10 cellular contexts compared by ENCODE assay signal in the genomic region with DNA sequence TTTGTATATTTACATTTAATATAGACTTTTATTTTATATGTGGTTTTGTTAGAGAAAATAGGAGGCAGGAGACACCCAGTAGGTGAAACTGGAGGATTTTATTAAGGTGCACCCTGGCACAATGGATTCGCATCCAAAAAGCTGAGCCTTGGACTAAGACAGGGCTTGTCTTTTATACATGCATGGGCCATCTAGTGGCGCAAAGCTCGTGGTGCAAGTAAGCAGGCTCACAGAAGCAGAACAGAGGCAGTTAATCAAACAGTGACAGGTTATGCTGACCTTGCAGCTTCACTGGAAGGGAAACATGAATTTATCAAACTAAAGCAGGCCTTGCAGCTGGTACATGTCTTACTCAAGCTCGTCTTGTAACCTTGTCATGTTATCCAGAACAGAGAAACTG. TPM values are rescaled to one million over a fixed set of nuclear protein-coding genes. Genes with fewer than 3 reads are reported as not detected.
DNase-seq lines count a peak whose midpoint lies in the region; ATAC-seq, FAIRE-seq and TF ChIP-seq lines count a peak whose summit lies in the region.
"Had no signal": no experiment of that assay in that cellular context is flagged by ENCODE, and none has a peak within 500 bp of the region (broad histone marks: within the 10 kb centered on the region; RNA-seq: fewer than 3 reads in every experiment).

No MANE protein-coding gene starts in this region.

- no peak for FAIRE-seq in small intestine (lab: Jason Lieb, UNC)

- 70 to 74% (median 71%) methylated on average over 4 of the region's 4 CpGs for WGBS in small intestine, 3 donors

- H3K4me1 ChIP-seq in small intestine (ENCODE audit: control insufficient read depth in 2 of 2, insufficient read depth in 1 of 2, low read depth in 1 of 2, low read length in 1 of 2): no peaks in the 10 kb centered on the region
- H3K4me1 ChIP-seq: HAP-1 had no signal

- TF ChIP-seq CTCF in GM12873 (IDR thresholded peaks at IDR 0.05; ENCODE audit: insufficient read depth, low read depth, low read length, missing control alignments): peak; percentile 68

- H3K27me3 ChIP-seq in small intestine (ENCODE audit: control insufficient read depth in 2 of 2, insufficient read depth in 2 of 2, low read length in 2 of 2): no peaks in the 10 kb centered on the region

- peaks cover 1% of the 10 kb centered on the region for H3K9me3 ChIP-seq in small intestine (ENCODE audit: control insufficient read depth, low read depth)
- H3K9me3 ChIP-seq: HAP-1 had no signal

- no peaks in the 10 kb centered on the region for H3K27me3 Mint-ChIP-seq in effector memory CD8-positive, alpha-beta T cell
- H3K27me3 Mint-ChIP-seq: central memory CD8-positive, alpha-beta T cell had no signal

- in situ Hi-C loops in ACHN (cut with HindIII; ENCODE audit: low pct_ligation_motif_present, low pct_unique_long_range_greater_than_20kb, low sequenced_read_pairs): no loop called here

- no peak overlapping the region for H3K4me3 Mint-ChIP-seq in effector memory CD8-positive, alpha-beta T cell
- H3K4me3 Mint-ChIP-seq: central memory CD8-positive, alpha-beta T cell had no signal

- H3K36me3 ChIP-seq in small intestine (ENCODE audit: control insufficient read depth in 2 of 2, insufficient read depth in 2 of 2, low read length in 2 of 2): no peaks in the 10 kb centered on the region
- H3K36me3 ChIP-seq: HAP-1 had no signal

- H3K27ac ChIP-seq in small intestine (ENCODE audit: low read depth in 1 of 2, low read length in 1 of 2): no peak overlapping the region

- peaks cover 0 to 2% of the 10 kb centered on the region in 2 donors for H3K4me1 Mint-ChIP-seq in effector memory CD8-positive, alpha-beta T cell (ENCODE audit: low read depth in 2 of 2)
- H3K4me1 Mint-ChIP-seq: central memory CD8-positive, alpha-beta T cell had no signal

- DNase-seq in ACHN: peak; percentile 12
- DNase-seq in SKM-1 treated with dmso at 0.1 percent for 144 hours (lab: John Stamatoyannopoulos, UW; ENCODE audit: unreplicated experiment): peak; percentile 29
- peak in 2 of 3 experiments; percentile 8 to 12 for DNase-seq in effector memory CD8-positive, alpha-beta T cell
- DNase-seq in small intestine: peak; percentile 12
- DNase-seq in midbrain (lab: John Stamatoyannopoulos, UW): no peak
- DNase-seq in NCI-H1092 (lab: John Stamatoyannopoulos, UW): no peak

- H3K36me3 Mint-ChIP-seq in effector memory CD8-positive, alpha-beta T cell (ENCODE audit: insufficient read depth): no peaks in the 10 kb centered on the region

- no peak overlapping the region for H3K4me3 ChIP-seq in small intestine (ENCODE audit: low read depth in 1 of 2, low read length in 2 of 2)
- H3K4me3 ChIP-seq: HAP-1 had no signal

- peak; percentile 44 for ATAC-seq in effector memory CD8-positive, alpha-beta T cell (replicated peaks)
- no peak for ATAC-seq in GM21447 (IDR thresholded peaks at IDR 0.05; ENCODE audit: unreplicated experiment)

- H3K27ac Mint-ChIP-seq in effector memory CD8-positive, alpha-beta T cell: no peak overlapping the region

- peaks cover 10 to 13% of the 10 kb centered on the region in 2 donors for H3K9me3 Mint-ChIP-seq in effector memory CD8-positive, alpha-beta T cell

RNA-seq across cellular contexts. Expression of gene ZNF681, which starts 58.8 kb away (rescaled TPM):
- polyA plus RNA-seq in small intestine: under 1 TPM in 2 of 3 donors, not detected in 1; 0.45 to 0.66 TPM

Comparison
In these comparisons a context has a peak if more than half of its experiments do, and no peak if none do; other contexts are left out.
1. DNase-seq: peak in ACHN (single experiment), SKM-1 treated with dmso at 0.1 percent for 144 hours (single experiment), effector memory CD8-positive, alpha-beta T cell (2 of 3) and small intestine (single experiment); none in midbrain (single experiment) and NCI-H1092 (single experiment).